ENCODE assay signal across 22 cellular contexts in genomic region chr2:200394045-200394444, GRCh38.
"Had no signal": no experiment of that assay in that cellular context is flagged by ENCODE, and none has a peak within 500 bp of the region (broad histone marks: within the 10 kb centered on the region; RNA-seq: fewer than 3 reads in every experiment).

No MANE protein-coding gene starts in this region.

- H3K27ac ChIP-seq: colonic mucosa, esophagus squamous epithelium, heart right ventricle, left lung, pancreas, stomach, thyroid gland had no signal

- H3K27me3 ChIP-seq: colonic mucosa, esophagus squamous epithelium, heart right ventricle, left lung, pancreas, stomach, thyroid gland had no signal

- H3K36me3 ChIP-seq: colonic mucosa had no signal

- H3K4me1 ChIP-seq: esophagus squamous epithelium, stomach, thyroid gland had no signal

- H3K36me3 Mint-ChIP-seq: natural killer cell had no signal

- ATAC-seq: heart right ventricle; left cardiac atrium; left lung; natural killer cell; pancreas; sciatic nerve; stimulated activated effector memory CD8-positive, alpha-beta T cell treated with anti-CD3 and anti-CD28 coated beads, Interleukin-12 subunit alpha, Interleukin-12 subunit beta, amount 100 ng/mL, for 72 hours had no signal

- H3K4me3 Mint-ChIP-seq: dendritic cell treated with granulocyte-macrophage colony-stimulating factor and Interleukin-4, amounts not matched to agents 40 ng/mL and 50 ng/mL, for 4 days; endodermal cell; natural killer cell; stimulated activated effector memory CD8-positive, alpha-beta T cell treated with anti-CD3 and anti-CD28 coated beads, Interleukin-12 subunit alpha, Interleukin-12 subunit beta, amount 100 ng/mL, for 72 hours; type B pancreatic cell had no signal

- H3K4me1 Mint-ChIP-seq: natural killer cell; stimulated activated effector memory CD8-positive, alpha-beta T cell treated with anti-CD3 and anti-CD28 coated beads, Interleukin-12 subunit alpha, Interleukin-12 subunit beta, amount 100 ng/mL, for 72 hours had no signal

- H3K27me3 Mint-ChIP-seq: dendritic cell treated with granulocyte-macrophage colony-stimulating factor and Interleukin-4, amounts not matched to agents 40 ng/mL and 50 ng/mL, for 4 days; type B pancreatic cell had no signal

- H3K4me3 ChIP-seq: colonic mucosa, esophagus squamous epithelium, heart right ventricle, left lung, pancreas, stomach, thyroid gland had no signal

- H3K9me3 ChIP-seq: colonic mucosa, esophagus squamous epithelium, heart right ventricle, left lung, pancreas, stomach, thyroid gland had no signal

- H3K9me3 Mint-ChIP-seq: dendritic cell treated with granulocyte-macrophage colony-stimulating factor and Interleukin-4, amounts not matched to agents 40 ng/mL and 50 ng/mL, for 4 days; natural killer cell; stimulated activated effector memory CD8-positive, alpha-beta T cell treated with anti-CD3 and anti-CD28 coated beads, Interleukin-12 subunit alpha, Interleukin-12 subunit beta, amount 100 ng/mL, for 72 hours; type B pancreatic cell had no signal

- H3K27ac Mint-ChIP-seq: dendritic cell treated with granulocyte-macrophage colony-stimulating factor and Interleukin-4, amounts not matched to agents 40 ng/mL and 50 ng/mL, for 4 days; endodermal cell; natural killer cell; stimulated activated effector memory CD8-positive, alpha-beta T cell treated with anti-CD3 and anti-CD28 coated beads, Interleukin-12 subunit alpha, Interleukin-12 subunit beta, amount 100 ng/mL, for 72 hours; type B pancreatic cell had no signal

- DNase-seq: colonic mucosa; effector CD8-positive, alpha-beta T cell; endodermal cell; esophagus squamous epithelium; foreskin melanocyte; glutamatergic neuron; heart right ventricle; hippocampal formation; left cardiac atrium; left lung; natural killer cell; occipital lobe; pancreas; stimulated activated CD4-positive, alpha-beta T cell treated with anti-CD3 and anti-CD28 coated beads, Interleukin-2, amount 100 ng/mL, for 24 hours; stimulated activated CD4-positive, alpha-beta T cell treated with anti-CD3 and anti-CD28 coated beads, Interleukin-4, amount 100 ng/mL, for 24 hours; stimulated activated naive CD4-positive, alpha-beta T cell treated with Interleukin-2 at 50 U/mL for 16 hours; stomach; thyroid gland had no signal
